Comparison of ENCODE assay signal across 20 cellular contexts in the genomic region with DNA sequence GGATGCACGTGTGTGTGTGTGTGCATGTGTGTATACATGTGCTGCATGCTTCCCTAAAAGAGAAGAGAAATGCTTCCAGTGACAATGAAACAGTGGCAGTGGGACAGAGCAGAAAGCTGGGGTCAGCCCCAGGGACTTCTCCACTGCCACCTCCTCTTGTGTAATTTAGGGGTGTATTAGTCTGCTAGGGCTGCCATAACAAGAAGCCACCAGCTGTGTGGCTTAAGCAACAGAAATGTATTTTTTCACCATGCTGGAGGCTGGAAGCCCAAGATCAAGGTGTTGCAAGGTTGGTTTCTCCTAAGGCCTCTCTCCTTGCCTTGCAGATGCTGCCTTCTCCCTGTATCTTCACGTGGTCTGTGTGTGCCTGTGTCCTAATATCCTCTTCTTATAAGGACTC.
DNase-seq lines count a peak whose midpoint lies in the region; ATAC-seq, FAIRE-seq and TF ChIP-seq lines count a peak whose summit lies in the region.
"Had no signal": no experiment of that assay in that cellular context is flagged by ENCODE, and none has a peak within 500 bp of the region (broad histone marks: within the 10 kb centered on the region; RNA-seq: fewer than 3 reads in every experiment).

No MANE protein-coding gene starts in this region.

- H4K8ac ChIP-seq in neuronal stem cell (ENCODE audit: low read depth, low read length) = no peak overlapping the region

- H2BK12ac ChIP-seq in neuronal stem cell (ENCODE audit: low read length) = no peak overlapping the region

- FAIRE-seq in HepG2 (lab: Jason Lieb, UNC) = no peak
- FAIRE-seq: A204.1, D721Med, G401.6, GM12891, GM19239, H1, HTR-8/SVneo had no signal

- H2BK120ac ChIP-seq in neuronal stem cell (ENCODE audit: low read depth, low read length) = no peak overlapping the region

- H3K4me3 ChIP-seq in HepG2 (replicated peaks in 1 of 3; ENCODE audit: insufficient read depth in 1 of 3, low read depth in 2 of 3, low read length in 3 of 3) = no peak overlapping the region
- no peak overlapping the region for H3K4me3 ChIP-seq in right lobe of liver
- H3K4me3 ChIP-seq in neuronal stem cell (ENCODE audit: low read length in 2 of 2) = no peak overlapping the region

- no peak overlapping the region for H4K91ac ChIP-seq in neuronal stem cell (ENCODE audit: low read depth, low read length, poor library complexity)

- no peaks in the 10 kb centered on the region for H3K79me1 ChIP-seq in neuronal stem cell (ENCODE audit: low read depth, low read length)

- H3K36me3 ChIP-seq in HepG2 (replicated peaks in 1 of 2; ENCODE audit: control insufficient read depth in 1 of 2, insufficient read depth in 2 of 2, low read length in 2 of 2) (no peaks in the 10 kb centered on the region), right lobe of liver (no peaks in the 10 kb centered on the region), neuronal stem cell (replicated peaks in 1 of 2; ENCODE audit: control insufficient read depth in 2 of 2, insufficient read depth in 2 of 2, low read length in 2 of 2) (no peaks in the 10 kb centered on the region)

- 85% methylated on average over 2 of the region's 2 CpGs for WGBS in HepG2 (ENCODE audit: low lambda C conversion rate)
- 83% methylated on average over 2 of the region's 2 CpGs for WGBS in right lobe of liver (ENCODE audit: insufficient coverage, low coverage, low lambda C conversion rate, missing lambda C conversion rate)
- no CpG with 5 or more reads among the region's 2 CpGs for WGBS in neuronal stem cell (ENCODE audit: extremely low coverage in 2 of 2, insufficient read length in 2 of 2, insufficient replicate concordance in 1 of 2), 2 donors

- peak overlapping the region; percentile 80 for H3K4me2 ChIP-seq in HepG2 (ENCODE audit: low read depth, low read length)
- no peak overlapping the region for H3K4me2 ChIP-seq in neuronal stem cell (ENCODE audit: insufficient read depth, low read length, poor library complexity, severe bottlenecking)

- no peak for TF ChIP-seq RAD21 in HepG2 (CRISPR knock-in tag; IDR thresholded peaks at IDR 0.05)

- POLR2A ChIA-PET in HepG2 (lab: Yijun Ruan, JAX) = interaction anchor here (0.6 to 2.6 kb wide), 2 partner anchors 8 to 41 kb away, joined by 3 to 7 read pairs; no protein-coding TSS in a partner anchor

- CTCF ChIA-PET in HepG2 (lab: Yijun Ruan, JAX; ENCODE audit: low intra/inter-chr PET ratio, low total read pairs) = no interaction called here

- TF ChIP-seq EP300 in HepG2 (IDR thresholded peaks at IDR 0.05; ENCODE audit: low read depth in 2 of 2, low read length in 2 of 2) (no peak), HepG2 (CRISPR knock-in tag; IDR thresholded peaks at IDR 0.05; ENCODE audit: borderline replicate concordance) (no peak)

- no peak for DNase-seq in HepG2 (ENCODE audit: low spot score)
- no peak for DNase-seq in right lobe of liver
- peak; percentile 35 for DNase-seq in islet precursor cell
- DNase-seq in neuronal stem cell (ENCODE audit: low spot score) = no peak
- DNase-seq in activated naive CD4-positive, alpha-beta T cell treated with Interleukin-2 at 50 U/mL for 16 hours = no peak
- DNase-seq in stimulated activated CD4-positive, alpha-beta T cell treated with anti-CD3 and anti-CD28 coated beads, Interleukin-1b, Interleukin-23, amount 100 ng/mL, for 48 hours = no peak
- no peak for DNase-seq in inferior parietal cortex (ENCODE audit: extremely low spot score)
- DNase-seq: ACHN; AML-193; Caco-2; CD4-positive, alpha-beta T cell; H9 had no signal

- TF ChIP-seq CTCF in HepG2 (CRISPR knock-in tag; IDR thresholded peaks at IDR 0.05) (no peak), right lobe of liver (IDR thresholded peaks at IDR 0.05) (no peak)

- ATAC-seq in HepG2 (no peak), right lobe of liver (no peak)

- H3K9ac ChIP-seq in HepG2 (ENCODE audit: insufficient read depth, low read depth, low read length) (peak overlapping the region; percentile 62; the same call in 1 of the 2 replicates), neuronal stem cell (ENCODE audit: low read depth, low read length, poor library complexity) (no peak overlapping the region)

- no peak overlapping the region for H3K14ac ChIP-seq in neuronal stem cell (ENCODE audit: low read length)

- in situ Hi-C loops in HepG2 (cut with HindIII; ENCODE audit: extremely low pct_ligation_motif_present, low pct_unique_long_range_greater_than_20kb) = no loop called here

- intact Hi-C loops in HepG2 (cut with micrococcal nuclease; ENCODE audit: unreplicated experiment) = loop anchor here (2.0 kb wide), 1 partner anchor 42 kb away; no protein-coding TSS in a partner anchor
- intact Hi-C loops in right lobe of liver (cut with DNase I) = no loop called here

- H3K27ac ChIP-seq in HepG2 (ENCODE audit: extremely low read length, insufficient read depth, low read length) = peak overlapping the region; percentile 76
- H3K27ac ChIP-seq in right lobe of liver = no peak overlapping the region
- no peak overlapping the region for H3K27ac ChIP-seq in neuronal stem cell (replicated peaks; ENCODE audit: low read length)
- H3K27ac ChIP-seq: C4-2B had no signal

- no peaks in the 10 kb centered on the region for H3K79me2 ChIP-seq in HepG2 (ENCODE audit: insufficient read depth, low read length)

- BruUV-seq in HepG2 (replicated peaks; lab: Mats Ljungman, UMichigan) = no TSS peak

- H2AFZ ChIP-seq in HepG2 (ENCODE audit: low read length) (no peak overlapping the region), neuronal stem cell (ENCODE audit: low read length) (no peak overlapping the region)

- no peak overlapping the region for H3K4ac ChIP-seq in neuronal stem cell (ENCODE audit: low read length)

- H3K9me3 ChIP-seq in HepG2 (ENCODE audit: low read length) (no peaks in the 10 kb centered on the region), right lobe of liver (no peaks in the 10 kb centered on the region), neuronal stem cell (replicated peaks in 1 of 2; ENCODE audit: control insufficient read depth in 2 of 2, insufficient read depth in 1 of 2, low read depth in 1 of 2, low read length in 2 of 2) (no peaks in the 10 kb centered on the region)

- no peak overlapping the region for H2AK5ac ChIP-seq in neuronal stem cell (ENCODE audit: low read depth, low read length)

- H4K20me1 ChIP-seq in HepG2 (ENCODE audit: insufficient read depth, low read length) = no peaks in the 10 kb centered on the region

- peak overlapping the region; percentile 4 for H2BK5ac ChIP-seq in neuronal stem cell (ENCODE audit: low read length)

- H3K4me1 ChIP-seq in HepG2 (ENCODE audit: insufficient read depth, low read length) (peaks cover 76% of the 10 kb centered on the region), right lobe of liver (peaks cover 0 to 15% (median 6%) of the 10 kb centered on the region in 4 donors), neuronal stem cell (ENCODE audit: control insufficient read depth in 2 of 2, insufficient read depth in 1 of 2, low read depth in 1 of 2, low read length in 2 of 2) (peaks cover 0 to 1% of the 10 kb centered on the region in 2 donors)
- H3K4me1 ChIP-seq: Caco-2 had no signal

- H3K18ac ChIP-seq in neuronal stem cell (ENCODE audit: low read length) = no peak overlapping the region

- no peak overlapping the region for H3K23ac ChIP-seq in neuronal stem cell (ENCODE audit: low read depth, low read length, poor library complexity)

- no peak overlapping the region for H2BK15ac ChIP-seq in neuronal stem cell (ENCODE audit: low read length)

- H3K27me3 ChIP-seq in HepG2 (ENCODE audit: control insufficient read depth in 1 of 2, insufficient read depth in 2 of 2, low read length in 2 of 2) (no peaks in the 10 kb centered on the region), right lobe of liver (no peaks in the 10 kb centered on the region), neuronal stem cell (ENCODE audit: control insufficient read depth in 3 of 3, insufficient read depth in 3 of 3, low read depth in 1 of 3, low read length in 3 of 3) (no peaks in the 10 kb centered on the region)

- TF ChIP-seq POLR2A in HepG2 (IDR thresholded peaks at IDR 0.05; ENCODE audit: insufficient read depth in 1 of 2, low read depth in 2 of 2, low read length in 2 of 2) (no peak), right lobe of liver (IDR thresholded peaks at IDR 0.05) (no peak)

TF ChIP-seq in HepG2, 621 proteins besides CTCF, POLR2A, EP300 and RAD21:
- TF ChIP-seq ZNF12 (CRISPR knock-in tag; IDR thresholded peaks at IDR 0.05) (peak; percentile 97), SRY (CRISPR knock-in tag; IDR thresholded peaks at IDR 0.05) (no peak), ZNF709 (CRISPR knock-in tag; IDR thresholded peaks at IDR 0.05) (0 out of 2 replicates have a peak, but pooled peaks have one; percentile 29)
- TF ChIP-seq, protein P1, sequence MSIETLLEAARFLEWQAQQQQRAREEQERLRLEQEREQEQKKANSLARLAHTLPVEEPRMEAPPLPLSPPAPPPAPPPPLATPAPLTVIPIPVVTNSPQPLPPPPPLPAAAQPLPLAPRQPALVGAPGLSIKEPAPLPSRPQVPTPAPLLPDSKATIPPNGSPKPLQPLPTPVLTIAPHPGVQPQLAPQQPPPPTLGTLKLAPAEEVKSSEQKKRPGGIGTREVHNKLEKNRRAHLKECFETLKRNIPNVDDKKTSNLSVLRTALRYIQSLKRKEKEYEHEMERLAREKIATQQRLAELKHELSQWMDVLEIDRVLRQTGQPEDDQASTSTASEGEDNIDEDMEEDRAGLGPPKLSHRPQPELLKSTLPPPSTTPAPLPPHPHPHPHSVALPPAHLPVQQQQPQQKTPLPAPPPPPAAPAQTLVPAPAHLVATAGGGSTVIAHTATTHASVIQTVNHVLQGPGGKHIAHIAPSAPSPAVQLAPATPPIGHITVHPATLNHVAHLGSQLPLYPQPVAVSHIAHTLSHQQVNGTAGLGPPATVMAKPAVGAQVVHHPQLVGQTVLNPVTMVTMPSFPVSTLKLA (IDR thresholded peaks at IDR 0.05) = peak; percentile 55; the same call in 1 of the 2 replicates
